In genomic region chr13:26253787-26254582, GRCh38 we compare ENCODE assay signal across 8 cellular contexts. TPM values are rescaled to one million over a fixed set of nuclear protein-coding genes. Genes with fewer than 3 reads are reported as not detected.
A peak's percentile ranks its signal among the peaks of the same experiment; 100 is the strongest.
DNase-seq lines count a peak whose midpoint lies in the region; TF ChIP-seq lines count a peak whose summit lies in the region.

TSS of gene CDK8 (plus strand) at chr13:26254129. CDS start at chr13:26254642, 513 bp downstream.

- DNase-seq in GM04503 (ENCODE audit: low read depth) (peak; percentile 76), HFF-Myc (ENCODE audit: extremely low read depth, low read depth) (peak; percentile 72), MV-4-11 (lab: John Stamatoyannopoulos, UW) (peak; percentile 85), SJSA1 (ENCODE audit: low read depth in 1 of 2, low spot score in 2 of 2) (peak; percentile 82 to 94), foreskin melanocyte (peak; percentile 93), stromal cell of bone marrow (ENCODE audit: low read depth) (peak; percentile 88)
- DNase-seq in activated naive CD4-positive, alpha-beta T cell (lab: John Stamatoyannopoulos, UW), result peak; percentile 75 to 87 (median 84)

- H3K4me1 ChIP-seq in SJSA1 (replicated peaks) (no peaks in the 10 kb centered on the region), neuron (ENCODE audit: insufficient read depth, low read length) (peaks cover 26% of the 10 kb centered on the region)

- H2AFZ ChIP-seq in neuron (ENCODE audit: low read depth, low read length), result peak within 1 kb of the TSS; percentile 99

- H3K27me3 ChIP-seq in SJSA1 (replicated peaks) (no peaks in the 10 kb centered on the region), neuron (ENCODE audit: insufficient read depth, low read length) (peaks cover 10% of the 10 kb centered on the region)

- H3K36me3 ChIP-seq in SJSA1 (no peaks in the 10 kb centered on the region), neuron (ENCODE audit: insufficient read depth, low read length) (no peaks in the 10 kb centered on the region)

- peak within 1 kb of the TSS; percentile 74 for H3K4me3 ChIP-seq in HFF-Myc (replicated peaks; ENCODE audit: low read depth, low read length)
- H3K4me3 ChIP-seq in SJSA1, result peak within 1 kb of the TSS; percentile 70
- peak within 1 kb of the TSS; percentile 89 for H3K4me3 ChIP-seq in neuron (ENCODE audit: low read length)

- TF ChIP-seq CTCF in HFF-Myc (IDR thresholded peaks at IDR 0.05; ENCODE audit: low read depth, low read length, missing control alignments), result no peak

- H3K9me3 ChIP-seq in SJSA1 (replicated peaks), result no peaks in the 10 kb centered on the region
- no peaks in the 10 kb centered on the region for H3K9me3 ChIP-seq in neuron (ENCODE audit: low read length)

- H3K27ac ChIP-seq in SJSA1, result peak within 1 kb of the TSS; percentile 76

RNA-seq across cellular contexts. Expression of gene CDK8, which starts in this region (rescaled TPM):
- total RNA-seq in SJSA1 (2014; rRNA removed; shearing (Covaris generic)), result 4.3 and 6.1 TPM in 2 replicates

Comparison
In these comparisons a context has a peak if more than half of its experiments do, and no peak if none do; other contexts are left out.
1. Peak in every context shown above with its lines: DNase-seq, H3K4me3 ChIP-seq and H3K27ac ChIP-seq.